ENCODE assay signal across 2 cellular contexts in genomic region chr3:38707730-38708129, GRCh38.
TF ChIP-seq lines count a peak whose summit lies in the region.

No MANE protein-coding gene starts in this region.

TF ChIP-seq in HCT116, 20 proteins besides CTCF, POLR2A, EP300 and RAD21 (continued from another document):
- no peak for TF ChIP-seq CEBPB (IDR thresholded peaks at IDR 0.05; ENCODE audit: low read depth)
- no peak for TF ChIP-seq EZH2phosphoT487 (IDR thresholded peaks at IDR 0.05; ENCODE audit: borderline replicate concordance)
- TF ChIP-seq JUND (IDR thresholded peaks at IDR 0.05), result no peak
- no peak for TF ChIP-seq ATF3 (IDR thresholded peaks at IDR 0.05)
- TF ChIP-seq ZFX (IDR thresholded peaks at IDR 0.05), result no peak
- TF ChIP-seq TCF7L2 (IDR thresholded peaks at IDR 0.05; ENCODE audit: borderline replicate concordance, extremely low read depth, insufficient read depth, insufficient read length), result no peak
- TF ChIP-seq EZH2 (IDR thresholded peaks at IDR 0.05), result no peak
- TF ChIP-seq EGR1 (IDR thresholded peaks at IDR 0.05; ENCODE audit: low read depth), result no peak
- no peak for TF ChIP-seq YY1 (IDR thresholded peaks at IDR 0.05; ENCODE audit: extremely low read depth, insufficient replicate concordance, low read depth, low read length)
- TF ChIP-seq ZBTB33 (IDR thresholded peaks at IDR 0.05; ENCODE audit: extremely low read depth, insufficient replicate concordance, low read length), result no peak
- no peak for TF ChIP-seq FOSL1 (IDR thresholded peaks at IDR 0.05; ENCODE audit: low read depth)

TF ChIP-seq in WTC11, 78 proteins besides CTCF, POLR2A, EP300 and RAD21 (continued from another document):
- TF ChIP-seq, protein P1, sequence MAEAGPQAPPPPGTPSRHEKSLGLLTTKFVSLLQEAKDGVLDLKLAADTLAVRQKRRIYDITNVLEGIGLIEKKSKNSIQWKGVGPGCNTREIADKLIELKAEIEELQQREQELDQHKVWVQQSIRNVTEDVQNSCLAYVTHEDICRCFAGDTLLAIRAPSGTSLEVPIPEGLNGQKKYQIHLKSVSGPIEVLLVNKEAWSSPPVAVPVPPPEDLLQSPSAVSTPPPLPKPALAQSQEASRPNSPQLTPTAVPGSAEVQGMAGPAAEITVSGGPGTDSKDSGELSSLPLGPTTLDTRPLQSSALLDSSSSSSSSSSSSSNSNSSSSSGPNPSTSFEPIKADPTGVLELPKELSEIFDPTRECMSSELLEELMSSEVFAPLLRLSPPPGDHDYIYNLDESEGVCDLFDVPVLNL (CRISPR knock-in tag; IDR thresholded peaks at IDR 0.05; ENCODE audit: borderline replicate concordance, low read depth), result no peak
- no peak for TF ChIP-seq ZSCAN18 (CRISPR knock-in tag; IDR thresholded peaks at IDR 0.05)
- no peak for TF ChIP-seq FOXP1 (CRISPR knock-in tag; IDR thresholded peaks at IDR 0.05; ENCODE audit: borderline replicate concordance)
- TF ChIP-seq CREB1 (CRISPR knock-in tag; IDR thresholded peaks at IDR 0.05), result no peak
